14 cellular contexts compared by ENCODE assay signal in the genomic region with DNA sequence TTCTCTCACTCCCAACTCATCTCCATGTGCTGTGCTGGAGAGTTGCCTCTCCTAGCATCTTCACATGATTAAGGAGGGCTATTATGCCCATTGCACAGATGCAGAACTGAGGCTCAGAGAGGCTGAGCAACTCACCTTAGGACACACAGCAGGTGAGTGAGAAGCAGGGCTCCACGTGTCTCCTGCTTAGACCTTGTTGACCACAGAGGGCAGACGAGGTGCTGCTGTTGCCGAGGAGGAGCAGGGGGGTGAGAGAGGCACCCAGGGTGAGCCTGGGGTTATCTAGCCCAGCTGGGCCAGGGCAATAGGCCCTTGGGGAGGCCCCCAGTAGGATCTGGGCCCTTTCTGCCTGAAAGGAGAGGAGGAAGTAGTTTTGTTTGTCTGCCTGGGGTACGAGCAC. TPM values are rescaled to one million over a fixed set of nuclear protein-coding genes. Genes with fewer than 3 reads are reported as not detected.
A peak's percentile ranks its signal among the peaks of the same experiment; 100 is the strongest.
DNase-seq lines count a peak whose midpoint lies in the region; ATAC-seq and TF ChIP-seq lines count a peak whose summit lies in the region.
"Had no signal": no experiment of that assay in that cellular context is flagged by ENCODE, and none has a peak within 500 bp of the region (broad histone marks: within the 10 kb centered on the region; RNA-seq: fewer than 3 reads in every experiment).

No MANE protein-coding gene starts in this region.

- H3K36me3 Mint-ChIP-seq in activated CD4-positive, alpha-beta T cell treated with anti-CD3 and anti-CD28 coated beads, Interleukin-2, amount 10 ng/mL, durations not matched to agents 7 days and 5 days (ENCODE audit: low read depth), result peaks cover 11% of the 10 kb centered on the region

- no peak overlapping the region for H2AFZ ChIP-seq in osteoblast (ENCODE audit: low read length)

- no peaks in the 10 kb centered on the region for H4K20me1 ChIP-seq in osteoblast (ENCODE audit: insufficient read depth, low read length)

- no peak for DNase-seq in activated CD4-positive, alpha-beta T cell treated with anti-CD3 and anti-CD28 coated beads, Interleukin-2, amount 10 ng/mL, durations not matched to agents 7 days and 5 days
- DNase-seq in activated CD4-positive, alpha-beta T cell treated with anti-CD3 and anti-CD28 coated beads for 1 hour, result no peak
- DNase-seq in SKM-1 treated with dmso at 0.1 percent for 144 hours (lab: John Stamatoyannopoulos, UW; ENCODE audit: unreplicated experiment) (peak; percentile 91), osteoblast (ENCODE audit: insufficient read length, low spot score, missing footprints) (peak; percentile 11), medulla oblongata (ENCODE audit: extremely low spot score) (no peak), NCI-H446 (lab: John Stamatoyannopoulos, UW) (no peak), DMS153 (lab: John Stamatoyannopoulos, UW) (no peak)
- DNase-seq: activated naive CD4-positive, alpha-beta T cell treated with anti-CD3 and anti-CD28 coated beads, Interleukin-2, amount 50 U/mL, for 16 hours; effector CD8-positive, alpha-beta T cell; NCI-H1436 treated with DMSO at 0.1 percent for 48 hours; stimulated activated CD4-positive, alpha-beta T cell treated with anti-CD3 and anti-CD28 coated beads, Interleukin-1b, Interleukin-23, amount 100 ng/mL, for 48 hours had no signal

- no peaks in the 10 kb centered on the region for H3K27me3 Mint-ChIP-seq in activated CD4-positive, alpha-beta T cell treated with anti-CD3 and anti-CD28 coated beads, Interleukin-2, amount 10 ng/mL, durations not matched to agents 7 days and 5 days

- no peak overlapping the region for H3K4me3 Mint-ChIP-seq in activated CD4-positive, alpha-beta T cell treated with anti-CD3 and anti-CD28 coated beads, Interleukin-2, amount 10 ng/mL, durations not matched to agents 7 days and 5 days

- H3K4me2 ChIP-seq in osteoblast (ENCODE audit: insufficient read depth, low read length), result no peak overlapping the region

- no peaks in the 10 kb centered on the region for H3K36me3 ChIP-seq in osteoblast (ENCODE audit: insufficient read depth, low read length)
- H3K36me3 ChIP-seq: vagina had no signal

- no peaks in the 10 kb centered on the region for H3K79me2 ChIP-seq in osteoblast (ENCODE audit: insufficient read depth, low read length)

- H3K27ac Mint-ChIP-seq in activated CD4-positive, alpha-beta T cell treated with anti-CD3 and anti-CD28 coated beads, Interleukin-2, amount 10 ng/mL, durations not matched to agents 7 days and 5 days, result peak overlapping the region; percentile 65

- H3K4me3 ChIP-seq in osteoblast (ENCODE audit: insufficient read depth, low read length), result no peak overlapping the region
- H3K4me3 ChIP-seq: vagina had no signal

- no peaks in the 10 kb centered on the region for H3K9me3 ChIP-seq in osteoblast (ENCODE audit: low read depth, low read length)
- H3K9me3 ChIP-seq: vagina had no signal

- no peak overlapping the region for H3K27ac ChIP-seq in osteoblast (ENCODE audit: low read depth, low read length)
- H3K27ac ChIP-seq: vagina had no signal

- no peaks in the 10 kb centered on the region for H3K9me3 Mint-ChIP-seq in activated CD4-positive, alpha-beta T cell treated with anti-CD3 and anti-CD28 coated beads, Interleukin-2, amount 10 ng/mL, durations not matched to agents 7 days and 5 days

- POLR2A ChIA-PET in activated CD4-positive, alpha-beta T cell treated with anti-CD3 and anti-CD28 coated beads, Interleukin-2, amount 10 ng/mL, durations not matched to agents 7 days and 5 days (lab: Charles Lee), result no interaction called here

- CTCF ChIA-PET in activated CD4-positive, alpha-beta T cell treated with anti-CD3 and anti-CD28 coated beads, Interleukin-2, amount 10 ng/mL, durations not matched to agents 7 days and 5 days (lab: Charles Lee), result interaction anchor here (0.5 to 1.7 kb wide), 6 partner anchors 9 to 32 kb away, joined by 3 to 4 read pairs (median 3); no protein-coding TSS in a partner anchor

- peaks cover 50% of the 10 kb centered on the region for H3K4me1 Mint-ChIP-seq in activated CD4-positive, alpha-beta T cell treated with anti-CD3 and anti-CD28 coated beads, Interleukin-2, amount 10 ng/mL, durations not matched to agents 7 days and 5 days

- peak; percentile 35 for ATAC-seq in HG03045 (IDR thresholded peaks at IDR 0.05; ENCODE audit: unreplicated experiment)

- no peak for TF ChIP-seq CTCF in osteoblast (IDR thresholded peaks at IDR 0.05; ENCODE audit: extremely low read depth, low read depth, low read length)

- H3K27me3 ChIP-seq in osteoblast (ENCODE audit: insufficient read depth, low read length), result no peaks in the 10 kb centered on the region
- H3K27me3 ChIP-seq: vagina had no signal

- H3K4me1 ChIP-seq in osteoblast (ENCODE audit: insufficient read depth, low read length), result no peaks in the 10 kb centered on the region
- H3K4me1 ChIP-seq: vagina had no signal

RNA-seq across cellular contexts. Expression of gene HSH2D, which starts 2.4 kb away (rescaled TPM):
- total RNA-seq in activated CD4-positive, alpha-beta T cell treated with anti-CD3 and anti-CD28 coated beads, Interleukin-2, amount 10 ng/mL, durations not matched to agents 7 days and 5 days, result 10 to 100 TPM; 70.7 to 76.9 TPM
- 0.36 TPM in 1 of 2 replicates, not detected in the other for total RNA-seq in osteoblast

RNA-seq across cellular contexts. Expression of gene RAB8A, which starts 29.4 kb away (rescaled TPM):
- total RNA-seq in activated CD4-positive, alpha-beta T cell treated with anti-CD3 and anti-CD28 coated beads, Interleukin-2, amount 10 ng/mL, durations not matched to agents 7 days and 5 days, result 100 to 1,000 TPM; 167 to 175 TPM
- total RNA-seq in osteoblast, result 61.6 and 68.8 TPM in 2 replicates

RNA-seq across cellular contexts. Expression of gene CIB3, which starts 32.3 kb away (rescaled TPM):
- not detected for total RNA-seq in activated CD4-positive, alpha-beta T cell treated with anti-CD3 and anti-CD28 coated beads, Interleukin-2, amount 10 ng/mL, durations not matched to agents 7 days and 5 days
- not detected in 2 replicates for total RNA-seq in osteoblast
- total RNA-seq: T-helper 2 cell treated with Interferon-gamma antibody and Interleukin-4, amounts not matched to agents 100 ng/mL and 5 ng/mL, for 36 hours; vagina had no signal

RNA-seq across cellular contexts. Expression of gene FAM32A, which starts 44.2 kb away (rescaled TPM):
- total RNA-seq in activated CD4-positive, alpha-beta T cell treated with anti-CD3 and anti-CD28 coated beads, Interleukin-2, amount 10 ng/mL, durations not matched to agents 7 days and 5 days, result 10 to 100 TPM; 64.1 to 76.8 TPM
- total RNA-seq in osteoblast, result 93.4 and 109 TPM in 2 replicates

RNA-seq across cellular contexts. Expression of gene AP1M1, which starts 56.7 kb away (rescaled TPM):
- 100 to 1,000 TPM; 129 to 150 TPM for total RNA-seq in activated CD4-positive, alpha-beta T cell treated with anti-CD3 and anti-CD28 coated beads, Interleukin-2, amount 10 ng/mL, durations not matched to agents 7 days and 5 days
- total RNA-seq in osteoblast, result 49.5 and 52.1 TPM in 2 replicates

Comparison
In these comparisons a context has a peak if more than half of its experiments do, and no peak if none do; other contexts are left out.
1. DNase-seq: peak in SKM-1 treated with dmso at 0.1 percent for 144 hours (single experiment) and osteoblast (single experiment); none in activated CD4-positive, alpha-beta T cell treated with anti-CD3 and anti-CD28 coated beads, Interleukin-2, amount 10 ng/mL, durations not matched to agents 7 days and 5 days (single experiment), activated CD4-positive, alpha-beta T cell treated with anti-CD3 and anti-CD28 coated beads for 1 hour (single experiment), medulla oblongata (single experiment), NCI-H446 (0 of 2) and DMS153 (single experiment).
2. RNA of gene HSH2D, which starts 2.4 kb away (total RNA-seq): 70.7 to 76.9 TPM in activated CD4-positive, alpha-beta T cell treated with anti-CD3 and anti-CD28 coated beads, Interleukin-2, amount 10 ng/mL, durations not matched to agents 7 days and 5 days; 0.36 TPM in osteoblast; every median in the first group is over 10 times any median in the second.